Comparison of ENCODE assay signal across 22 cellular contexts in the genomic region with DNA sequence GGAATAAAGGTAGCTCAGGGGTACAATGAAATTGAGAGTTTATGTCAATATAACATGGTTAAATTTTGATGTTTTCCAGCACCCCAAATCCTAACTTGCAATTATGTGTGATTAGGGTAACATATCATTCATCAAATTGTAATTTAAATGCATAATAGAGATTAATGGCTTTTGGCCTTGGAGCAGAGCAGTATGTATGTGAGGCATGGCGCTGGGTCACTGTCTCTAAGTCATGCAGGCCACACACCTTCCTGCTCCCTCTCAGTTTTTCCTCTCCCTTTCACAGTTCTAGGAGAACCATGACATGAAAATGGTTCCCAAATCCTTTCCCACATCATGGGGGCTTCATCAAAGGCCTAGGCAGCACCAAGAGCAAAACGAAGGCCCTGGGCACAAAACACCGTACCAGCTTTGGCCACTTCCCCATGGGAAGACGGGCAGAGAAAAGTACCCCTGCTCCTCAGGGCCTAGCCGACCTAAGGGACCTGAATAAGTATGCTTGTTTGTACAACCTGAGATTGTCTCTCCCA. TPM values are rescaled to one million over a fixed set of nuclear protein-coding genes. Genes with fewer than 3 reads are reported as not detected.
A peak's percentile ranks its signal among the peaks of the same experiment; 100 is the strongest.
DNase-seq lines count a peak whose midpoint lies in the region; ATAC-seq and TF ChIP-seq lines count a peak whose summit lies in the region.
"Had no signal": no experiment of that assay in that cellular context is flagged by ENCODE, and none has a peak within 500 bp of the region (broad histone marks: within the 10 kb centered on the region; RNA-seq: fewer than 3 reads in every experiment).

No MANE protein-coding gene starts in this region.

- intact Hi-C loops in posterior vena cava (cut with DNase I), result no loop called here

- no peak overlapping the region for H2AFZ ChIP-seq in DND-41 (ENCODE audit: low read depth, low read length)

- H3K4me1 ChIP-seq in DND-41 (ENCODE audit: insufficient read depth, low read length) (peaks cover 58% of the 10 kb centered on the region), BE2C (peaks cover 13% of the 10 kb centered on the region)

- H3K79me2 ChIP-seq in DND-41 (ENCODE audit: insufficient read depth, low read length), result peaks cover 49% of the 10 kb centered on the region

- H3K27me3 ChIP-seq in DND-41 (ENCODE audit: insufficient read depth, low read length, poor library complexity) (no peaks in the 10 kb centered on the region), BE2C (no peaks in the 10 kb centered on the region)
- H3K27me3 ChIP-seq: BLaER1 treated with 17β-estradiol and CSF1 and Interleukin-3, amounts not matched to agents 10 nM and 100 nM; Peyer's patch had no signal

- ATAC-seq in DND-41 (ENCODE audit: insufficient read depth, low read depth), result no peak
- no peak for ATAC-seq in GM21381 (IDR thresholded peaks at IDR 0.05; ENCODE audit: unreplicated experiment)

- H3K36me3 ChIP-seq in DND-41 (ENCODE audit: insufficient read depth, low read length) (peaks cover 21% of the 10 kb centered on the region), BE2C (peaks cover 3% of the 10 kb centered on the region; the same call in 1 of the 2 replicates)
- H3K36me3 ChIP-seq: Peyer's patch had no signal

- DNase-seq in DND-41, result no peak
- peak; percentile 80 for DNase-seq in SK-N-DZ (ENCODE audit: low spot score)
- peak; percentile 57 for DNase-seq in coronary artery (ENCODE audit: low spot score)
- DNase-seq in posterior vena cava (ENCODE audit: low spot score), result peak; percentile 36
- no peak for DNase-seq in NCI-H774 (lab: John Stamatoyannopoulos, UW)
- no peak for DNase-seq in BE2C
- DNase-seq in NCI-H226, result no peak
- DNase-seq: CD4-positive, alpha-beta T cell; DMS53; HCEC 1CT; MM.1S; NCI-H1694; NCI-H2029 treated with DMSO at 0.1 percent for 48 hours; NCI-H526 treated with DMSO at 0.1 percent for 48 hours; OCI-M1; Peyer's patch; SHP77 treated with DMSO at 0.1 percent for 48 hours; SK-N-SH had no signal

- 0 out of 2 replicates have a peak overlapping the region, but pooled peaks have one; percentile 7 for H3K27ac ChIP-seq in DND-41 (ENCODE audit: low read length)
- no peak overlapping the region for H3K27ac ChIP-seq in coronary artery
- H3K27ac ChIP-seq: BLaER1 treated with 17β-estradiol and CSF1 and Interleukin-3, amounts not matched to agents 10 nM and 100 nM; HL-60; KMS-11; Peyer's patch had no signal

- H3K9me3 ChIP-seq in DND-41 (ENCODE audit: insufficient read depth, low read length, severe bottlenecking) (no peaks in the 10 kb centered on the region), BE2C (no peaks in the 10 kb centered on the region)
- H3K9me3 ChIP-seq: BLaER1 treated with 17β-estradiol and CSF1 and Interleukin-3, amounts not matched to agents 10 nM and 100 nM; Peyer's patch; SK-N-SH had no signal

- no peak overlapping the region for H3K4me2 ChIP-seq in DND-41 (ENCODE audit: insufficient read depth, low read length)
- H3K4me2 ChIP-seq: BLaER1 treated with 17β-estradiol and CSF1 and Interleukin-3, amounts not matched to agents 10 nM and 100 nM; KMS-11; SK-N-SH had no signal

- no peak overlapping the region for H3K9ac ChIP-seq in DND-41 (ENCODE audit: low read depth, low read length)
- H3K9ac ChIP-seq: KMS-11, SK-N-SH had no signal

- peaks cover 2% of the 10 kb centered on the region; the same call in 1 of the 2 replicates for H4K20me1 ChIP-seq in DND-41 (ENCODE audit: insufficient read depth, low read length)

- H3K4me3 ChIP-seq in DND-41 (ENCODE audit: low read depth in 1 of 2, low read length in 2 of 2) (no peak overlapping the region), coronary artery (no peak overlapping the region), BE2C (ENCODE audit: low read depth, low read length) (no peak overlapping the region)
- H3K4me3 ChIP-seq: BLaER1 treated with 17β-estradiol and CSF1 and Interleukin-3, amounts not matched to agents 10 nM and 100 nM; Peyer's patch had no signal

- TF ChIP-seq CTCF in DND-41 (IDR thresholded peaks at IDR 0.05; ENCODE audit: borderline replicate concordance, extremely low read depth, low read length, poor library complexity, severe bottlenecking), result no peak
- TF ChIP-seq CTCF in coronary artery (IDR thresholded peaks at IDR 0.05), result no peak
- TF ChIP-seq CTCF in BE2C (IDR thresholded peaks at IDR 0.05; ENCODE audit: low read depth, low read length), result no peak

RNA-seq across cellular contexts. Expression of a gene that starts 3.9 kb away (rescaled TPM):
- polyA plus RNA-seq in SK-N-DZ (2014; cell fraction: cytosol; rRNA removed), result 256 and 265 TPM in 2 replicates
- polyA plus RNA-seq in SK-N-DZ (2014; cell fraction: nucleus; rRNA removed), result 209 and 319 TPM in 2 replicates
- 100 to 1,000 TPM; 148 to 160 TPM for total RNA-seq in posterior vena cava
- polyA plus RNA-seq in BE2C (2012; ENCODE audit: insufficient read depth, insufficient read length, low read depth), result 615 TPM

Comparison
In these comparisons a context has a peak if more than half of its experiments do, and no peak if none do; other contexts are left out.
1. DNase-seq: peak in SK-N-DZ (single experiment), coronary artery (single experiment) and posterior vena cava (single experiment); none in DND-41 (single experiment), NCI-H774 (single experiment), BE2C (single experiment) and NCI-H226 (single experiment).